ENCODE assay signal across 10 cellular contexts in genomic region chr12:47825239-47825639, GRCh38. TPM values are rescaled to one million over a fixed set of nuclear protein-coding genes. Genes with fewer than 3 reads are reported as not detected.
DNase-seq lines count a peak whose midpoint lies in the region; ATAC-seq and TF ChIP-seq lines count a peak whose summit lies in the region.
"Had no signal": no experiment of that assay in that cellular context is flagged by ENCODE, and none has a peak within 500 bp of the region (broad histone marks: within the 10 kb centered on the region; RNA-seq: fewer than 3 reads in every experiment).

No MANE protein-coding gene starts in this region.

- TF ChIP-seq CTCF in lung (IDR thresholded peaks at IDR 0.05; ENCODE audit: control extremely low read depth, extremely low read depth) (no peak), tibial nerve (IDR thresholded peaks at IDR 0.05) (no peak)

- H3K4me3 ChIP-seq in lung (no peak overlapping the region), tibial nerve (no peak overlapping the region)

- no peak overlapping the region for H3K4me3 Mint-ChIP-seq in activated CD4-positive, alpha-beta T cell treated with anti-CD3 and anti-CD28 coated beads for 36 hours

- ATAC-seq in activated CD4-positive, alpha-beta T cell treated with anti-CD3 and anti-CD28 coated beads for 36 hours = no peak
- ATAC-seq in lung (ENCODE audit: insufficient read depth, low FRiP score) (peak; percentile 67), GM18511 (IDR thresholded peaks at IDR 0.05; ENCODE audit: unreplicated experiment) (no peak)

- H3K4me1 ChIP-seq in lung (ENCODE audit: control insufficient read depth in 2 of 2, insufficient read depth in 2 of 2, low read length in 2 of 2) (peaks cover 43 to 47% of the 10 kb centered on the region in 2 donors), tibial nerve (peaks cover 5 to 96% (median 72%) of the 10 kb centered on the region in 4 donors)

- no peak for TF ChIP-seq POLR2A in tibial nerve (IDR thresholded peaks at IDR 0.05)

- no peaks in the 10 kb centered on the region for H3K9me3 Mint-ChIP-seq in activated CD4-positive, alpha-beta T cell treated with anti-CD3 and anti-CD28 coated beads for 36 hours (ENCODE audit: low read depth)

- H3K27ac ChIP-seq in lung (ENCODE audit: low read depth in 1 of 2, low read length in 1 of 2) = peak overlapping the region; percentile 7 to 75
- peak overlapping the region in 3 of 4 donors; percentile 96 to 99 (median 98) for H3K27ac ChIP-seq in tibial nerve

- no peak for TF ChIP-seq EP300 in tibial nerve (IDR thresholded peaks at IDR 0.05)

- peak overlapping the region; percentile 91 for H3K27ac Mint-ChIP-seq in activated CD4-positive, alpha-beta T cell treated with anti-CD3 and anti-CD28 coated beads for 36 hours

- intact Hi-C loops in activated CD4-positive, alpha-beta T cell treated with anti-CD3 and anti-CD28 coated beads for 36 hours (cut with DNase I, micrococcal nuclease) = no loop called here

- 37 to 63% methylated on average over 3 of the region's 3 CpGs for WGBS in lung, 2 donors
- 32 to 34% methylated on average over 3 of the region's 3 CpGs for WGBS in tibial nerve, 2 donors

- CTCF ChIA-PET in activated CD4-positive, alpha-beta T cell treated with anti-CD3 and anti-CD28 coated beads for 36 hours (lab: Charles Lee) = interaction anchor here (1.0 to 1.9 kb wide), 3 partner anchors 8 to 46 kb away, joined by 5 to 14 read pairs (median 5); no protein-coding TSS in a partner anchor

- POLR2A ChIA-PET in activated CD4-positive, alpha-beta T cell treated with anti-CD3 and anti-CD28 coated beads for 36 hours (lab: Charles Lee) = no interaction called here

- H3K4me1 Mint-ChIP-seq in activated CD4-positive, alpha-beta T cell treated with anti-CD3 and anti-CD28 coated beads for 36 hours = peaks cover 92% of the 10 kb centered on the region

- no peaks in the 10 kb centered on the region for H3K27me3 Mint-ChIP-seq in activated CD4-positive, alpha-beta T cell treated with anti-CD3 and anti-CD28 coated beads for 36 hours

- H3K36me3 ChIP-seq in lung (ENCODE audit: control insufficient read depth in 2 of 2, insufficient read depth in 2 of 2, low read length in 2 of 2) (no peaks in the 10 kb centered on the region), tibial nerve (no peaks in the 10 kb centered on the region)
- H3K36me3 ChIP-seq: neutrophil had no signal

- no peak for DNase-seq in activated CD4-positive, alpha-beta T cell treated with anti-CD3 and anti-CD28 coated beads for 36 hours
- no peak for DNase-seq in activated CD4-positive, alpha-beta T cell treated with anti-CD3 and anti-CD28 coated beads, Interleukin-2, amount 50 U/mL, for 4 hours
- DNase-seq in astrocyte of the hippocampus (ENCODE audit: low read depth, low spot score) (peak; percentile 67), lung (ENCODE audit: low spot score) (peak; percentile 87), tibial nerve (ENCODE audit: low spot score in 2 of 2) (no peak), HCEC 1CT (no peak), GOT3 (lab: John Stamatoyannopoulos, UW) (no peak)
- DNase-seq: NCI-H2107 had no signal

- H3K36me3 Mint-ChIP-seq in activated CD4-positive, alpha-beta T cell treated with anti-CD3 and anti-CD28 coated beads for 36 hours (ENCODE audit: low read depth) = peaks cover under 1% of the 10 kb centered on the region

- no peaks in the 10 kb centered on the region for H3K9me3 ChIP-seq in lung (ENCODE audit: control insufficient read depth in 2 of 2, insufficient read depth in 1 of 2, low read length in 1 of 2)
- H3K9me3 ChIP-seq in tibial nerve = no peaks in the 10 kb centered on the region
- H3K9me3 ChIP-seq: neutrophil had no signal

- H3K27me3 ChIP-seq in lung (ENCODE audit: control insufficient read depth, insufficient read depth) (no peaks in the 10 kb centered on the region), tibial nerve (no peaks in the 10 kb centered on the region)
- H3K27me3 ChIP-seq: neutrophil had no signal

RNA-seq across cellular contexts. Expression of gene HDAC7, which starts 5.5 kb away (rescaled TPM):
- 100 to 1,000 TPM; 331 to 385 TPM for total RNA-seq in activated CD4-positive, alpha-beta T cell treated with anti-CD3 and anti-CD28 coated beads for 36 hours
- total RNA-seq in lung = 100 to 1,000 TPM in 1 of 2 donors, 10 to 100 TPM in 1; 49.3 to 119 TPM
- 10 to 100 TPM; 67.6 to 71.9 TPM for polyA plus RNA-seq in lung
- 100 to 1,000 TPM in 2 of 4 donors, 10 to 100 TPM in 2; 90.4 to 186 (median 98.4) TPM for total RNA-seq in tibial nerve

RNA-seq across cellular contexts. Expression of gene SLC48A1, which starts 52.2 kb away (rescaled TPM):
- total RNA-seq in activated CD4-positive, alpha-beta T cell treated with anti-CD3 and anti-CD28 coated beads for 36 hours = 1 to 10 TPM; 5.9 to 8.5 TPM
- 10 to 100 TPM; 16.9 to 31.3 TPM for total RNA-seq in lung
- 10 to 100 TPM; 16.8 to 24.5 TPM for polyA plus RNA-seq in lung
- total RNA-seq in tibial nerve = 10 to 100 TPM; 24.6 to 37.9 (median 33.8) TPM

Comparison
In these comparisons a context has a peak if more than half of its experiments do, and no peak if none do; other contexts are left out.
1. DNase-seq: peak in astrocyte of the hippocampus (single experiment) and lung (single experiment); none in activated CD4-positive, alpha-beta T cell treated with anti-CD3 and anti-CD28 coated beads for 36 hours (single experiment), activated CD4-positive, alpha-beta T cell treated with anti-CD3 and anti-CD28 coated beads, Interleukin-2, amount 50 U/mL, for 4 hours (0 of 2), tibial nerve (0 of 2), HCEC 1CT (single experiment) and GOT3 (single experiment).